ENCODE assay signal across 18 cellular contexts in the genomic region with DNA sequence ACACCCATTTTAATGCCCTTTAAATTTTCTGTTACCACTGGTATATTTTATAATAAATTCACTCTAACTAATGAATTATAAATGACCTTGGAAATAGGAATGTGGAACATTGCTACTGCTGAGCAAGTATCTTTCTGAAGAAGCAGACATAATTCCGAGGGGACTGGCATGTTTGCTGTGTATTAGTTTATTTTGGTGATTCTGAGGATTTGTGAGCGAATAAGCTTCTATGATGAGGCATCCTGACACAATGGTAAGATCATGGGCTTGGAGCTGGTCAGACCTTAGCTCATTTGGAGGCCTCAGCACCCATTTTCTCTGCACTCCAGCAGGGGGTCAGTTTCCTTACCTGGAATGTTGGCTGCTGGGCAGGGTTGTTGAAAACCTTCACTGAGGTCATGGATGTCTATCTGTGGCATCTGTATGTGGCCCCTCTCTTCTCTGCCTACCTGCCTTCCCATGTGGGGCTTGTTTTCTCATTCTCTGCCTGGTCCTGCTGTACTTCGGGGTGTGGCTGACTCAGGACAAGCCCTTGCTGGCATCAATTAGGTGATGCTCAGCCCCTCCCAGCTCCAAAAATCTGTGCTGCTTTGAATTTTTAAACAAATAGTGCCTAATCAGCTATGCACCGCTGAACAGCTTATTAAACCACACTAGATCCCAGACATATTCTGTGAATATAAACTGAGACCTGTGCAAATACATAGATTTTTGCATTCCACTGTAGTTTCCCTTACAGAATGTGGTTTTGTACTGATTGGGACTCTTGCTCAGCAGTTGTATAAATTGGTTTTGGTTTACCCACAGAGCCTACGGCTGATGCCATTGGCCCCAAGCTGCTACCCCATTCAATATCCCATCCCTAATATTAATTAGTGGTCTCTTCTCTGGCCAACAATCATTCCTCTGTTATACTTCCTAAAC. TPM values are rescaled to one million over a fixed set of nuclear protein-coding genes. Genes with fewer than 3 reads are reported as not detected.
DNase-seq lines count a peak whose midpoint lies in the region; ATAC-seq, FAIRE-seq and TF ChIP-seq lines count a peak whose summit lies in the region.
"Had no signal": no experiment of that assay in that cellular context is flagged by ENCODE, and none has a peak within 500 bp of the region (broad histone marks: within the 10 kb centered on the region; RNA-seq: fewer than 3 reads in every experiment).

No MANE protein-coding gene starts in this region.

- peaks cover 16% of the 10 kb centered on the region for H3K36me3 ChIP-seq in BLaER1
- H3K36me3 ChIP-seq in OCI-LY1 (ENCODE audit: insufficient read depth, low read length) = peaks cover 24% of the 10 kb centered on the region
- H3K36me3 ChIP-seq in neuronal stem cell (replicated peaks in 1 of 2; ENCODE audit: control insufficient read depth in 2 of 2, insufficient read depth in 2 of 2, low read length in 2 of 2) = peaks cover 2 to 27% of the 10 kb centered on the region in 2 donors
- H3K36me3 ChIP-seq: tibial nerve had no signal

- H2BK15ac ChIP-seq in neuronal stem cell (ENCODE audit: low read length) = no peak overlapping the region

- DNase-seq in GM12891 (ENCODE audit: insufficient read length, low spot score) (no peak), foreskin keratinocyte (no peak), erythroblast (lab: John Stamatoyannopoulos, UW) (no peak), neuronal stem cell (ENCODE audit: low spot score) (no peak), NCI-H2107 treated with DMSO at 0.1 percent for 48 hours (lab: John Stamatoyannopoulos, UW; ENCODE audit: unreplicated experiment) (no peak)
- DNase-seq: activated naive CD4-positive, alpha-beta T cell treated with anti-CD3 and anti-CD28 coated beads, Interleukin-2, amount 50 U/mL, for 16 hours; AML-193; mammary epithelial cell; NCI-H2029; NCI-H82; stimulated activated CD4-positive, alpha-beta T cell treated with anti-CD3 and anti-CD28 coated beads, Interleukin-4, amount 100 ng/mL, for 1 hour had no signal

- no peaks in the 10 kb centered on the region for H3K9me2 ChIP-seq in OCI-LY1 (ENCODE audit: low read depth, low read length)

- peak; percentile 36 for ATAC-seq in foreskin keratinocyte
- ATAC-seq in HG03442 (IDR thresholded peaks at IDR 0.05; ENCODE audit: unreplicated experiment) = no peak
- ATAC-seq: HCT116, sciatic nerve had no signal

- H3K4me2 ChIP-seq in BLaER1 (peak overlapping the region; percentile 25; the same call in 1 of the 2 replicates), OCI-LY1 (ENCODE audit: low read length) (peak overlapping the region; percentile 35; the same call in 1 of the 2 replicates), neuronal stem cell (ENCODE audit: insufficient read depth, low read length, poor library complexity, severe bottlenecking) (no peak overlapping the region)

- H3K9ac ChIP-seq in BLaER1 (no peak overlapping the region), OCI-LY1 (ENCODE audit: low read length) (no peak overlapping the region; the same call in 1 of the 2 replicates), neuronal stem cell (ENCODE audit: low read depth, low read length, poor library complexity) (no peak overlapping the region)

- H2AK5ac ChIP-seq in neuronal stem cell (ENCODE audit: low read depth, low read length) = no peak overlapping the region

- no peak overlapping the region for H3K18ac ChIP-seq in neuronal stem cell (ENCODE audit: low read length)

- TF ChIP-seq CTCF in OCI-LY1 (IDR thresholded peaks at IDR 0.05; ENCODE audit: low read length) = no peak
- peak; percentile 10 for TF ChIP-seq CTCF in foreskin keratinocyte (conservative IDR thresholded peaks at IDR 0.05)

- no peak overlapping the region for H4K91ac ChIP-seq in neuronal stem cell (ENCODE audit: low read depth, low read length, poor library complexity)

- WGBS in neuronal stem cell (ENCODE audit: extremely low coverage in 2 of 2, insufficient read length in 2 of 2, insufficient replicate concordance in 1 of 2), 2 donors = no CpG with 5 or more reads among the region's 5 CpGs

- H4K20me1 ChIP-seq in BLaER1 (peaks cover 100% of the 10 kb centered on the region), OCI-LY1 (ENCODE audit: insufficient read depth, low read length) (0 out of 2 replicates have a peak, but pooled peaks cover 3% of the 10 kb centered on the region)

- no peaks in the 10 kb centered on the region for H3K9me3 ChIP-seq in BLaER1
- H3K9me3 ChIP-seq in OCI-LY1 (ENCODE audit: low read length) = no peaks in the 10 kb centered on the region
- no peaks in the 10 kb centered on the region for H3K9me3 ChIP-seq in neuronal stem cell (replicated peaks in 1 of 2; ENCODE audit: control insufficient read depth in 2 of 2, insufficient read depth in 1 of 2, low read depth in 1 of 2, low read length in 2 of 2)
- H3K9me3 ChIP-seq: tibial nerve had no signal

- no peak overlapping the region for H2BK5ac ChIP-seq in neuronal stem cell (ENCODE audit: low read length)

- H3K23ac ChIP-seq in neuronal stem cell (ENCODE audit: low read depth, low read length, poor library complexity) = no peak overlapping the region

- no peak overlapping the region for H4K8ac ChIP-seq in neuronal stem cell (ENCODE audit: low read depth, low read length)

- peaks cover 99% of the 10 kb centered on the region for H3K79me2 ChIP-seq in OCI-LY1 (ENCODE audit: insufficient read depth, low read length)

- FAIRE-seq in GM12891 (lab: Jason Lieb, UNC) = peak; percentile 77

- H2AFZ ChIP-seq in OCI-LY1 (ENCODE audit: low read length) = no peak overlapping the region
- no peak overlapping the region for H2AFZ ChIP-seq in neuronal stem cell (ENCODE audit: low read length)

- H3K4me1 ChIP-seq in BLaER1 (peaks cover 83% of the 10 kb centered on the region), OCI-LY1 (ENCODE audit: insufficient read depth, low read length, severe bottlenecking) (peaks cover 100% of the 10 kb centered on the region), foreskin keratinocyte (peaks cover 24% of the 10 kb centered on the region), neuronal stem cell (ENCODE audit: control insufficient read depth in 2 of 2, insufficient read depth in 1 of 2, low read depth in 1 of 2, low read length in 2 of 2) (peaks cover 13 to 27% of the 10 kb centered on the region in 2 donors)

- H3K27ac ChIP-seq in BLaER1 = no peak overlapping the region
- peak overlapping the region; percentile 66 for H3K27ac ChIP-seq in OCI-LY1 (ENCODE audit: low read depth, low read length, poor library complexity, severe bottlenecking)
- H3K27ac ChIP-seq in foreskin keratinocyte = no peak overlapping the region
- no peak overlapping the region for H3K27ac ChIP-seq in neuronal stem cell (replicated peaks; ENCODE audit: low read length)
- H3K27ac ChIP-seq: HL-60, tibial nerve had no signal

- peaks cover 3% of the 10 kb centered on the region for H3K79me1 ChIP-seq in neuronal stem cell (ENCODE audit: low read depth, low read length)

- TF ChIP-seq POLR2A in GM12891 (IDR thresholded peaks at IDR 0.05; ENCODE audit: low read depth, low read length) = no peak
- TF ChIP-seq POLR2A in erythroblast (IDR thresholded peaks at IDR 0.05; ENCODE audit: low read length) = no peak

- H3K14ac ChIP-seq in neuronal stem cell (ENCODE audit: low read length) = no peak overlapping the region

- H3F3A ChIP-seq in OCI-LY1 (ENCODE audit: insufficient read depth, low read length) = no peaks in the 10 kb centered on the region

- H3K4me3 ChIP-seq in BLaER1 (no peak overlapping the region), OCI-LY1 (ENCODE audit: low read depth, low read length, poor library complexity, severe bottlenecking) (peak overlapping the region; percentile 14), neuronal stem cell (ENCODE audit: low read length in 2 of 2) (peak overlapping the region in 1 of 2 donors; percentile 22)
- H3K4me3 ChIP-seq: tibial nerve had no signal

- H2BK12ac ChIP-seq in neuronal stem cell (ENCODE audit: low read length) = no peak overlapping the region

- H2BK120ac ChIP-seq in neuronal stem cell (ENCODE audit: low read depth, low read length) = no peak overlapping the region

- H3K27me3 ChIP-seq in BLaER1 (no peaks in the 10 kb centered on the region), OCI-LY1 (ENCODE audit: insufficient read depth, low read length) (no peaks in the 10 kb centered on the region), foreskin keratinocyte (no peaks in the 10 kb centered on the region), neuronal stem cell (ENCODE audit: control insufficient read depth in 3 of 3, insufficient read depth in 3 of 3, low read depth in 1 of 3, low read length in 3 of 3) (no peaks in the 10 kb centered on the region)
- H3K27me3 ChIP-seq: tibial nerve had no signal

- no peak overlapping the region for H3K4ac ChIP-seq in neuronal stem cell (ENCODE audit: low read length)

TF ChIP-seq in GM12891, 5 proteins besides CTCF, POLR2A, EP300 and RAD21:
- TF ChIP-seq TAF1 (IDR thresholded peaks at IDR 0.05; ENCODE audit: low read depth, low read length) = no peak
- TF ChIP-seq PAX5 (IDR thresholded peaks at IDR 0.05; ENCODE audit: insufficient read depth, low read length, severe bottlenecking) = no peak
- TF ChIP-seq POLR2AphosphoS5 (IDR thresholded peaks at IDR 0.05; ENCODE audit: low read depth, low read length) = peak; percentile 23; the same call in 1 of the 2 replicates
- TF ChIP-seq POU2F2 (IDR thresholded peaks at IDR 0.05; ENCODE audit: low read depth, low read length) = 0 out of 2 replicates have a peak, but pooled peaks have one; percentile 32

RNA-seq across cellular contexts. Expression of gene ARID1B, which starts 10.7 kb away (rescaled TPM):
- polyA plus RNA-seq in GM12891 (2012; ENCODE audit: low read depth, missing spikeins) = 36.8 TPM
- 28.2 and 31.4 TPM in 2 replicates for total RNA-seq in foreskin keratinocyte
- polyA plus RNA-seq in foreskin keratinocyte = 6.9 and 8.5 TPM in 2 replicates
- 33.3 TPM for polyA plus RNA-seq in neuronal stem cell (2013, experiment 1 of 2)
- 36.5 TPM for polyA plus RNA-seq in neuronal stem cell (2013, experiment 2 of 2)
